Comparison of ENCODE assay signal across 8 cellular contexts in the genomic region with DNA sequence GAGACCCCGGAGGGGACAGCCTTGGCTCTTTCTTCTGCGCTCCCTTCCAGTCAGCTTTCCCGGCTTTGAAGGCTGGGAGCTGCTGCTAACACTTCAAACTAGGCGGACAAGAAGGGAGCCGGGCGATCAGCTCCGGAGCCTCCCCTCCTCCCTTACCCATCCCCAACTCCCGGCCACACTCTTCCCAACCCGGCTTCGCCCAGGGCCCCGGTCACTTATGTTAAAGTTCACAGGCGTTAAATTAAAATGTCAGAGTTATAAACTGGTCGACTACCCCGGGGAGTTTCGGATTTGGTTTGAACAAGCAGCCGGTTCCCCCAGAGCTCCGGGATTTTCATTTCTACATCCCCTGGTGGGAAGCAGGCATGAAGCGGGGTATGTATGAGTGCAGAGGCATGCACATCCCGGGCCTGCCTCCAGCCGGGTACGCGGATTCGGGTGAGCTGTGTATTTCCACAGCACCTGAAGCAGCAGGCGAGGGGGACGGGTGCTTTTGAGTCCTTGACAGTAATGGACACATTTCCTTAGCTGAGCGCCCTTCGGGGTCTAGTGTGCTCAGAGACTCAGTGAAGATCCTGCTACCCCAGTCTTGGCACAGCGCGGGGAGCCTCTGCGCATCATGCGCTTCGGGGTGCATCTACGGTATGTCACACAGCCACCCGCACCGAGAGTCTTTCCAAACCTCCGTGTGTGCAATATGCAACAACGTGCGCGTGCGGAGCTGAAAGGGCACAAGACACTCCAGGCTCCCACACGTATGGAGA. TPM values are rescaled to one million over a fixed set of nuclear protein-coding genes. Genes with fewer than 3 reads are reported as not detected.
DNase-seq lines count a peak whose midpoint lies in the region; ATAC-seq and TF ChIP-seq lines count a peak whose summit lies in the region.

No MANE protein-coding gene starts in this region.

- peaks cover 50% of the 10 kb centered on the region for H3K27me3 Mint-ChIP-seq in activated CD8-positive, alpha-beta T cell treated with anti-CD3 and anti-CD28 coated beads for 36 hours

- no peaks in the 10 kb centered on the region for H3K36me3 Mint-ChIP-seq in activated CD8-positive, alpha-beta T cell treated with anti-CD3 and anti-CD28 coated beads for 36 hours (ENCODE audit: low read depth)

- no peaks in the 10 kb centered on the region for H4K20me1 ChIP-seq in osteoblast (ENCODE audit: insufficient read depth, low read length)

- peak; percentile 13 for ATAC-seq in activated CD8-positive, alpha-beta T cell treated with anti-CD3 and anti-CD28 coated beads for 36 hours
- no peak for ATAC-seq in GM21576 (IDR thresholded peaks at IDR 0.05; ENCODE audit: unreplicated experiment)

- DNase-seq in ELF-1 (ENCODE audit: low read depth, low spot score) (peak; percentile 47), cardiac muscle cell (ENCODE audit: low read depth in 1 of 2, low spot score in 1 of 2) (peak; percentile 54 to 58), osteoblast (ENCODE audit: insufficient read length, low spot score, missing footprints) (peak; percentile 87), GOT3 (lab: John Stamatoyannopoulos, UW) (no peak), NCI-H524 treated with DMSO at 0.1 percent for 48 hours (lab: John Stamatoyannopoulos, UW) (no peak), AG08396 (ENCODE audit: low spot score) (no peak)
- DNase-seq in activated CD8-positive, alpha-beta T cell treated with anti-CD3 and anti-CD28 coated beads for 36 hours, result peak; percentile 11

- peaks cover 69% of the 10 kb centered on the region for H3K79me2 ChIP-seq in osteoblast (ENCODE audit: insufficient read depth, low read length)

- H3K4me1 ChIP-seq in cardiac muscle cell (ENCODE audit: low read depth), result peaks cover 40% of the 10 kb centered on the region
- peaks cover 33% of the 10 kb centered on the region for H3K4me1 ChIP-seq in osteoblast (ENCODE audit: insufficient read depth, low read length)

- no peaks in the 10 kb centered on the region for H3K9me3 Mint-ChIP-seq in activated CD8-positive, alpha-beta T cell treated with anti-CD3 and anti-CD28 coated beads for 36 hours

- intact Hi-C loops in activated CD8-positive, alpha-beta T cell treated with anti-CD3 and anti-CD28 coated beads for 36 hours (cut with micrococcal nuclease), result no loop called here

- peak overlapping the region; percentile 79 for H3K4me3 ChIP-seq in cardiac muscle cell
- peak overlapping the region; percentile 91 for H3K4me3 ChIP-seq in osteoblast (ENCODE audit: insufficient read depth, low read length)

- H3K9me3 ChIP-seq in cardiac muscle cell (ENCODE audit: low read depth) (no peaks in the 10 kb centered on the region), osteoblast (ENCODE audit: low read depth, low read length) (no peaks in the 10 kb centered on the region)

- H3K4me1 Mint-ChIP-seq in activated CD8-positive, alpha-beta T cell treated with anti-CD3 and anti-CD28 coated beads for 36 hours (ENCODE audit: low read depth), result peaks cover 14% of the 10 kb centered on the region

- H3K27me3 ChIP-seq in cardiac muscle cell (no peaks in the 10 kb centered on the region), osteoblast (ENCODE audit: insufficient read depth, low read length) (no peaks in the 10 kb centered on the region)

- H3K4me2 ChIP-seq in osteoblast (ENCODE audit: insufficient read depth, low read length), result peak overlapping the region; percentile 89

- POLR2A ChIA-PET in activated CD8-positive, alpha-beta T cell treated with anti-CD3 and anti-CD28 coated beads for 36 hours (lab: Charles Lee), result no interaction called here

- H3K27ac ChIP-seq in cardiac muscle cell (peak overlapping the region; percentile 81), osteoblast (ENCODE audit: low read depth, low read length) (peak overlapping the region; percentile 48)

- TF ChIP-seq CTCF in activated CD8-positive, alpha-beta T cell treated with anti-CD3 and anti-CD28 coated beads for 36 hours (IDR thresholded peaks at IDR 0.05), result no peak
- TF ChIP-seq CTCF in cardiac muscle cell (IDR thresholded peaks at IDR 0.05; ENCODE audit: low read depth, low read length), result no peak
- no peak for TF ChIP-seq CTCF in osteoblast (IDR thresholded peaks at IDR 0.05; ENCODE audit: extremely low read depth, low read depth, low read length)

- H3K27ac Mint-ChIP-seq in activated CD8-positive, alpha-beta T cell treated with anti-CD3 and anti-CD28 coated beads for 36 hours, result no peak overlapping the region

- H3K36me3 ChIP-seq in cardiac muscle cell (no peaks in the 10 kb centered on the region), osteoblast (ENCODE audit: insufficient read depth, low read length) (no peaks in the 10 kb centered on the region)

- CTCF ChIA-PET in activated CD8-positive, alpha-beta T cell treated with anti-CD3 and anti-CD28 coated beads for 36 hours (lab: Charles Lee), result no interaction called here

- peak overlapping the region; percentile 68 for H2AFZ ChIP-seq in osteoblast (ENCODE audit: low read length)

- peak overlapping the region; percentile 31 for H3K4me3 Mint-ChIP-seq in activated CD8-positive, alpha-beta T cell treated with anti-CD3 and anti-CD28 coated beads for 36 hours

RNA-seq across cellular contexts. Expression of a gene that starts 0.9 kb away (rescaled TPM):
- total RNA-seq in activated CD8-positive, alpha-beta T cell treated with anti-CD3 and anti-CD28 coated beads for 36 hours, result not detected
- total RNA-seq in cardiac muscle cell (25.9 and 28.4 TPM in 2 replicates), osteoblast (9.0 and 13.6 TPM in 2 replicates)
- 11.0 and 13.4 TPM in 2 replicates for polyA plus RNA-seq in cardiac muscle cell

Comparison
In these comparisons a context has a peak if more than half of its experiments do, and no peak if none do; other contexts are left out.
1. DNase-seq: peak in ELF-1 (single experiment), activated CD8-positive, alpha-beta T cell treated with anti-CD3 and anti-CD28 coated beads for 36 hours (single experiment), cardiac muscle cell (2 of 2) and osteoblast (single experiment); none in GOT3 (single experiment), NCI-H524 treated with DMSO at 0.1 percent for 48 hours (single experiment) and AG08396 (single experiment).